Comparison of ENCODE assay signal across 1 cellular context in genomic region chr1:155227261-155228095, GRCh38.
TF ChIP-seq lines count a peak whose summit lies in the region.

No MANE protein-coding gene starts in this region.

TF ChIP-seq in HEK293, 187 proteins besides CTCF, POLR2A, EP300 and RAD21 (continued from another document and continues in another):
- no peak for TF ChIP-seq ZNF37A (tag by site-specific recombination; IDR thresholded peaks at IDR 0.05)
- no peak for TF ChIP-seq ZNF433 (tag by site-specific recombination; IDR thresholded peaks at IDR 0.05; ENCODE audit: low read depth)
- TF ChIP-seq ZNF426 (tag by site-specific recombination; IDR thresholded peaks at IDR 0.05): no peak
- TF ChIP-seq HOXC10 (CRISPR knock-in tag; IDR thresholded peaks at IDR 0.05): no peak
- TF ChIP-seq ZNF747 (tag by site-specific recombination; IDR thresholded peaks at IDR 0.05): no peak
- no peak for TF ChIP-seq ZNF639 (tag by site-specific recombination; IDR thresholded peaks at IDR 0.05)
- TF ChIP-seq ZNF175 (tag by site-specific recombination; IDR thresholded peaks at IDR 0.05): no peak
- TF ChIP-seq, protein P1, sequence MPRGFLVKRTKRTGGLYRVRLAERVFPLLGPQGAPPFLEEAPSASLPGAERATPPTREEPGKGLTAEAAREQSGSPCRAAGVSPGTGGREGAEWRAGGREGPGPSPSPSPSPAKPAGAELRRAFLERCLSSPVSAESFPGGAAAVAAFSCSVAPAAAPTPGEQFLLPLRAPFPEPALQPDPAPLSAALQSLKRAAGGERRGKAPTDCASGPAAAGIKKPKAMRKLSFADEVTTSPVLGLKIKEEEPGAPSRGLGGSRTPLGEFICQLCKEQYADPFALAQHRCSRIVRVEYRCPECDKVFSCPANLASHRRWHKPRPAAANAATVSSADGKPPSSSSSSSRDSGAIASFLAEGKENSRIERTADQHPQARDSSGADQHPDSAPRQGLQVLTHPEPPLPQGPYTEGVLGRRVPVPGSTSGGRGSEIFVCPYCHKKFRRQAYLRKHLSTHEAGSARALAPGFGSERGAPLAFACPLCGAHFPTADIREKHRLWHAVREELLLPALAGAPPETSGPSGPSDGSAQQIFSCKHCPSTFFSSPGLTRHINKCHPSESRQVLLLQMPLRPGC (tag by site-specific recombination; IDR thresholded peaks at IDR 0.05): peak; percentile 53
- peak; percentile 35; the same call in 1 of the 2 replicates for TF ChIP-seq KLF16 (tag by site-specific recombination; IDR thresholded peaks at IDR 0.05)
- TF ChIP-seq PRDM4 (tag by site-specific recombination; IDR thresholded peaks at IDR 0.05): peak; percentile 49; the same call in 1 of the 2 replicates
- no peak for TF ChIP-seq ZNF510 (tag by site-specific recombination; IDR thresholded peaks at IDR 0.05; ENCODE audit: insufficient replicate concordance)
- TF ChIP-seq ZNF449 (tag by site-specific recombination; IDR thresholded peaks at IDR 0.05): peak; percentile 70
- TF ChIP-seq, protein P2, sequence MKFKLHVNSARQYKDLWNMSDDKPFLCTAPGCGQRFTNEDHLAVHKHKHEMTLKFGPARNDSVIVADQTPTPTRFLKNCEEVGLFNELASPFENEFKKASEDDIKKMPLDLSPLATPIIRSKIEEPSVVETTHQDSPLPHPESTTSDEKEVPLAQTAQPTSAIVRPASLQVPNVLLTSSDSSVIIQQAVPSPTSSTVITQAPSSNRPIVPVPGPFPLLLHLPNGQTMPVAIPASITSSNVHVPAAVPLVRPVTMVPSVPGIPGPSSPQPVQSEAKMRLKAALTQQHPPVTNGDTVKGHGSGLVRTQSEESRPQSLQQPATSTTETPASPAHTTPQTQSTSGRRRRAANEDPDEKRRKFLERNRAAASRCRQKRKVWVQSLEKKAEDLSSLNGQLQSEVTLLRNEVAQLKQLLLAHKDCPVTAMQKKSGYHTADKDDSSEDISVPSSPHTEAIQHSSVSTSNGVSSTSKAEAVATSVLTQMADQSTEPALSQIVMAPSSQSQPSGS (tag by site-specific recombination; IDR thresholded peaks at IDR 0.05; ENCODE audit: low read depth): no peak
- 0 out of 2 replicates have a peak, but pooled peaks have one; percentile 22 for TF ChIP-seq ZBTB44 (tag by site-specific recombination; IDR thresholded peaks at IDR 0.05)
- TF ChIP-seq KLF10 (tag by site-specific recombination; IDR thresholded peaks at IDR 0.05): 0 out of 2 replicates have a peak, but pooled peaks have one; percentile 42
- TF ChIP-seq KLF7 (tag by site-specific recombination; IDR thresholded peaks at IDR 0.05; ENCODE audit: borderline replicate concordance): 0 out of 2 replicates have a peak, but pooled peaks have one; percentile 23
- peak; percentile 85 for TF ChIP-seq ZNF660 (tag by site-specific recombination; IDR thresholded peaks at IDR 0.05)
- TF ChIP-seq PATZ1 (tag by site-specific recombination; IDR thresholded peaks at IDR 0.05): peak; percentile 98
- TF ChIP-seq BCL6B (tag by site-specific recombination; IDR thresholded peaks at IDR 0.05): no peak
- peak; percentile 75 for TF ChIP-seq GLIS1 (tag by site-specific recombination; IDR thresholded peaks at IDR 0.05)
- TF ChIP-seq ZNF560 (tag by site-specific recombination; IDR thresholded peaks at IDR 0.05; ENCODE audit: borderline replicate concordance): no peak
- no peak for TF ChIP-seq ZNF544 (tag by site-specific recombination; IDR thresholded peaks at IDR 0.05)
- no peak; the same call in none of the 2 replicates for TF ChIP-seq ZNF341 (tag by site-specific recombination; IDR thresholded peaks at IDR 0.05; ENCODE audit: low read depth)
- no peak for TF ChIP-seq ZNF707 (tag by site-specific recombination; IDR thresholded peaks at IDR 0.05)
- TF ChIP-seq ZNF664 (tag by site-specific recombination; IDR thresholded peaks at IDR 0.05): no peak
- TF ChIP-seq ZNF2 (tag by site-specific recombination; IDR thresholded peaks at IDR 0.05): no peak
- TF ChIP-seq TCF7L2 (IDR thresholded peaks at IDR 0.05; ENCODE audit: borderline replicate concordance, low read depth, low read length): no peak
- TF ChIP-seq ZNF112 (tag by site-specific recombination; IDR thresholded peaks at IDR 0.05): no peak
- TF ChIP-seq MEIS1 (CRISPR knock-in tag; IDR thresholded peaks at IDR 0.05; ENCODE audit: borderline replicate concordance): no peak
- TF ChIP-seq ZNF629 (tag by site-specific recombination; IDR thresholded peaks at IDR 0.05): peak; percentile 41; the same call in 1 of the 2 replicates
- no peak for TF ChIP-seq ZNF239 (tag by site-specific recombination; IDR thresholded peaks at IDR 0.05)
- TF ChIP-seq ZNF292 (tag by site-specific recombination; IDR thresholded peaks at IDR 0.05; ENCODE audit: borderline replicate concordance, low read depth): no peak
- TF ChIP-seq, protein P3, sequence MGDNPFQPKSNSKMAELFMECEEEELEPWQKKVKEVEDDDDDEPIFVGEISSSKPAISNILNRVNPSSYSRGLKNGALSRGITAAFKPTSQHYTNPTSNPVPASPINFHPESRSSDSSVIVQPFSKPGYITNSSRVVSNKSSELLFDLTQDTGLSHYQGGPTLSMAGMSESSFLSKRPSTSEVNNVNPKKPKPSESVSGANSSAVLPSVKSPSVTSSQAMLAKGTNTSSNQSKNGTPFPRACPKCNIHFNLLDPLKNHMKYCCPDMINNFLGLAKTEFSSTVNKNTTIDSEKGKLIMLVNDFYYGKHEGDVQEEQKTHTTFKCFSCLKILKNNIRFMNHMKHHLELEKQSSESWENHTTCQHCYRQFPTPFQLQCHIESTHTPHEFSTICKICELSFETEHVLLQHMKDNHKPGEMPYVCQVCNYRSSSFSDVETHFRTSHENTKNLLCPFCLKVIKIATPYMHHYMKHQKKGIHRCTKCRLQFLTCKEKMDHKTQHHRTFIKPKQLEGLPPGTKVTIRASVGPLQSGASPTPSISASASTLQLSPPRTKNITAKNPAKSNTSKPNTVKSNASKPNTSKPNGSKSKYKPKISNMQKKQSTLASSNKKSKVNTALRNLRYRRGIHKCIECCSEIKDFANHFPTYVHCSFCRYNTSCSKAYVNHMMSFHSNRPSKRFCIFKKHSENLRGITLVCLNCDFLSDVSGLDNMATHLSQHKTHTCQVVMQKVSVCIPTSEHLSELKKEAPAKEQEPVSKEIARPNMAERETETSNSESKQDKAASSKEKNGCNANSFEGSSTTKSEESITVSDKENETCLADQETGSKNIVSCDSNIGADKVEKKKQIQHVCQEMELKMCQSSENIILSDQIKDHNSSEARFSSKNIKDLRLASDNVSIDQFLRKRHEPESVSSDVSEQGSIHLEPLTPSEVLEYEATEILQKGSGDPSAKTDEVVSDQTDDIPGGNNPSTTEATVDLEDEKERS (tag by site-specific recombination; IDR thresholded peaks at IDR 0.05): no peak
- TF ChIP-seq ZNF416 (tag by site-specific recombination; IDR thresholded peaks at IDR 0.05): no peak
- TF ChIP-seq, protein P4, sequence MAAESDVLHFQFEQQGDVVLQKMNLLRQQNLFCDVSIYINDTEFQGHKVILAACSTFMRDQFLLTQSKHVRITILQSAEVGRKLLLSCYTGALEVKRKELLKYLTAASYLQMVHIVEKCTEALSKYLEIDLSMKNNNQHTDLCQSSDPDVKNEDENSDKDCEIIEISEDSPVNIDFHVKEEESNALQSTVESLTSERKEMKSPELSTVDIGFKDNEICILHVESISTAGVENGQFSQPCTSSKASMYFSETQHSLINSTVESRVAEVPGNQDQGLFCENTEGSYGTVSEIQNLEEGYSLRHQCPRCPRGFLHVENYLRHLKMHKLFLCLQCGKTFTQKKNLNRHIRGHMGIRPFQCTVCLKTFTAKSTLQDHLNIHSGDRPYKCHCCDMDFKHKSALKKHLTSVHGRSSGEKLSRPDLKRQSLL (tag by site-specific recombination; IDR thresholded peaks at IDR 0.05): no peak
- no peak for TF ChIP-seq ZNF670 (tag by site-specific recombination; IDR thresholded peaks at IDR 0.05; ENCODE audit: low read depth)
- no peak; the same call in 1 of the 2 replicates for TF ChIP-seq TRIM28 (IDR thresholded peaks at IDR 0.05; ENCODE audit: borderline replicate concordance, low read length)
- TF ChIP-seq, protein P5, sequence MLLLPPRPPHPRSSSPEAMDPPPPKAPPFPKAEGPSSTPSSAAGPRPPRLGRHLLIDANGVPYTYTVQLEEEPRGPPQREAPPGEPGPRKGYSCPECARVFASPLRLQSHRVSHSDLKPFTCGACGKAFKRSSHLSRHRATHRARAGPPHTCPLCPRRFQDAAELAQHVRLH (tag by site-specific recombination; IDR thresholded peaks at IDR 0.05): no peak
- no peak; the same call in 1 of the 2 replicates for TF ChIP-seq ZNF24 (tag by site-specific recombination; IDR thresholded peaks at IDR 0.05)
- no peak for TF ChIP-seq FEZF1 (tag by site-specific recombination; IDR thresholded peaks at IDR 0.05)
